ENCODE assay signal across 1 cellular context in the genomic region with DNA sequence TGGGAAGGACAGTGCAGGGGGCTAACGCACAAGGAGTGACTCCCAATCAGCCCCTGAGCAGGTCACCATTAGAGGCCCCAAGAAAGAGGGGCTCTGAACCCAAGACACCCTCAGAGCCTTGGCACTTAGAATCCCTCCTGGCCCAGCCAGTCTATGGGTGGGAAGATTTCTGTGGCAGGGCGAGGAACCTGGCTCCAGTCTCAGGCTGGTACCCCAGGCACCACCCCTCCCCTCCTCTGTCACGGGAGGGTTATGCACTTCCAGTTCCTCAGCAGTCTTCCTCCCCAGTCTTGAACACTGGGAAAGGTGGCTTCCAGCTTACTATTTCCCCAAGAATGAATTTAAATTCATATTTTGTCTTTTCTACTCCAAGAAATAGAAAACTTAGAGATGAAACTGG.
TF ChIP-seq lines count a peak whose summit lies in the region.

No MANE protein-coding gene starts in this region.

TF ChIP-seq in GM23338, 12 proteins besides CTCF, POLR2A, EP300 and RAD21:
- no peak for TF ChIP-seq ETS1 (IDR thresholded peaks at IDR 0.05)
- TF ChIP-seq EZH2phosphoT487 (IDR thresholded peaks at IDR 0.05; ENCODE audit: unreplicated experiment): no peak
- no peak for TF ChIP-seq ZNF462 (CRISPR knock-in tag; IDR thresholded peaks at IDR 0.05)
- TF ChIP-seq EZH2 (IDR thresholded peaks at IDR 0.05; ENCODE audit: low read depth, unreplicated experiment): no peak
- TF ChIP-seq ZNF114 (CRISPR knock-in tag; IDR thresholded peaks at IDR 0.05): no peak
- no peak for TF ChIP-seq POLR2AphosphoS5 (IDR thresholded peaks at IDR 0.05; ENCODE audit: low read depth)
- TF ChIP-seq JUNB (IDR thresholded peaks at IDR 0.05; ENCODE audit: unreplicated experiment): no peak
- TF ChIP-seq STAT1 (IDR thresholded peaks at IDR 0.05; ENCODE audit: unreplicated experiment): no peak
- TF ChIP-seq NANOG (IDR thresholded peaks at IDR 0.05; ENCODE audit: borderline replicate concordance): no peak
- TF ChIP-seq, protein P1, sequence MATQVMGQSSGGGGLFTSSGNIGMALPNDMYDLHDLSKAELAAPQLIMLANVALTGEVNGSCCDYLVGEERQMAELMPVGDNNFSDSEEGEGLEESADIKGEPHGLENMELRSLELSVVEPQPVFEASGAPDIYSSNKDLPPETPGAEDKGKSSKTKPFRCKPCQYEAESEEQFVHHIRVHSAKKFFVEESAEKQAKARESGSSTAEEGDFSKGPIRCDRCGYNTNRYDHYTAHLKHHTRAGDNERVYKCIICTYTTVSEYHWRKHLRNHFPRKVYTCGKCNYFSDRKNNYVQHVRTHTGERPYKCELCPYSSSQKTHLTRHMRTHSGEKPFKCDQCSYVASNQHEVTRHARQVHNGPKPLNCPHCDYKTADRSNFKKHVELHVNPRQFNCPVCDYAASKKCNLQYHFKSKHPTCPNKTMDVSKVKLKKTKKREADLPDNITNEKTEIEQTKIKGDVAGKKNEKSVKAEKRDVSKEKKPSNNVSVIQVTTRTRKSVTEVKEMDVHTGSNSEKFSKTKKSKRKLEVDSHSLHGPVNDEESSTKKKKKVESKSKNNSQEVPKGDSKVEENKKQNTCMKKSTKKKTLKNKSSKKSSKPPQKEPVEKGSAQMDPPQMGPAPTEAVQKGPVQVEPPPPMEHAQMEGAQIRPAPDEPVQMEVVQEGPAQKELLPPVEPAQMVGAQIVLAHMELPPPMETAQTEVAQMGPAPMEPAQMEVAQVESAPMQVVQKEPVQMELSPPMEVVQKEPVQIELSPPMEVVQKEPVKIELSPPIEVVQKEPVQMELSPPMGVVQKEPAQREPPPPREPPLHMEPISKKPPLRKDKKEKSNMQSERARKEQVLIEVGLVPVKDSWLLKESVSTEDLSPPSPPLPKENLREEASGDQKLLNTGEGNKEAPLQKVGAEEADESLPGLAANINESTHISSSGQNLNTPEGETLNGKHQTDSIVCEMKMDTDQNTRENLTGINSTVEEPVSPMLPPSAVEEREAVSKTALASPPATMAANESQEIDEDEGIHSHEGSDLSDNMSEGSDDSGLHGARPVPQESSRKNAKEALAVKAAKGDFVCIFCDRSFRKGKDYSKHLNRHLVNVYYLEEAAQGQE (IDR thresholded peaks at IDR 0.05; ENCODE audit: unreplicated experiment): no peak
- no peak for TF ChIP-seq CREB1 (CRISPR knock-in tag; IDR thresholded peaks at IDR 0.05; ENCODE audit: low read depth)
- no peak for TF ChIP-seq ZNF331 (CRISPR knock-in tag; IDR thresholded peaks at IDR 0.05; ENCODE audit: low read depth)
